Comparison of ENCODE assay signal across 2 cellular contexts in the genomic region with DNA sequence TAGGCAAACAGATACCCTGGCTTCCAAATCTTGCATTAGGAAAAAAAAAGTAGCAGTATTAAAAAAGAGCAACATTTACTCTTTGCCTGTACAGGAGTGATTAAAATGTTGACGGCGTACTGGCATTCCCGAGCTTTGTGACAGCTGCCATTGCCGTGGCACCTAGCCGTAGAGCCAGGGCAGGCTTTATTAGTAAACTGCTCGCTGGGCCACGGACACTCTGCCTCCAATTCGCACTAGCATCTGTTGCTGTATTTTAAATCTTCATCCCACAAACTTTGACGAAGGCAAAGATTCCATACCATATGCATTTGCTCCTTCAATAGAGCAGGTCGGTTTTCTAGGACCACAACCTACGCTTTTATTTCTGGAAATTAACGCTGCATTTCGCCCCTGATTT.
TF ChIP-seq lines count a peak whose summit lies in the region.

No MANE protein-coding gene starts in this region.

TF ChIP-seq in GM23338, 12 proteins besides CTCF, POLR2A, EP300 and RAD21:
- TF ChIP-seq ZNF114 (CRISPR knock-in tag; IDR thresholded peaks at IDR 0.05) = no peak
- no peak for TF ChIP-seq ZNF331 (CRISPR knock-in tag; IDR thresholded peaks at IDR 0.05; ENCODE audit: low read depth)
- TF ChIP-seq, protein P1, sequence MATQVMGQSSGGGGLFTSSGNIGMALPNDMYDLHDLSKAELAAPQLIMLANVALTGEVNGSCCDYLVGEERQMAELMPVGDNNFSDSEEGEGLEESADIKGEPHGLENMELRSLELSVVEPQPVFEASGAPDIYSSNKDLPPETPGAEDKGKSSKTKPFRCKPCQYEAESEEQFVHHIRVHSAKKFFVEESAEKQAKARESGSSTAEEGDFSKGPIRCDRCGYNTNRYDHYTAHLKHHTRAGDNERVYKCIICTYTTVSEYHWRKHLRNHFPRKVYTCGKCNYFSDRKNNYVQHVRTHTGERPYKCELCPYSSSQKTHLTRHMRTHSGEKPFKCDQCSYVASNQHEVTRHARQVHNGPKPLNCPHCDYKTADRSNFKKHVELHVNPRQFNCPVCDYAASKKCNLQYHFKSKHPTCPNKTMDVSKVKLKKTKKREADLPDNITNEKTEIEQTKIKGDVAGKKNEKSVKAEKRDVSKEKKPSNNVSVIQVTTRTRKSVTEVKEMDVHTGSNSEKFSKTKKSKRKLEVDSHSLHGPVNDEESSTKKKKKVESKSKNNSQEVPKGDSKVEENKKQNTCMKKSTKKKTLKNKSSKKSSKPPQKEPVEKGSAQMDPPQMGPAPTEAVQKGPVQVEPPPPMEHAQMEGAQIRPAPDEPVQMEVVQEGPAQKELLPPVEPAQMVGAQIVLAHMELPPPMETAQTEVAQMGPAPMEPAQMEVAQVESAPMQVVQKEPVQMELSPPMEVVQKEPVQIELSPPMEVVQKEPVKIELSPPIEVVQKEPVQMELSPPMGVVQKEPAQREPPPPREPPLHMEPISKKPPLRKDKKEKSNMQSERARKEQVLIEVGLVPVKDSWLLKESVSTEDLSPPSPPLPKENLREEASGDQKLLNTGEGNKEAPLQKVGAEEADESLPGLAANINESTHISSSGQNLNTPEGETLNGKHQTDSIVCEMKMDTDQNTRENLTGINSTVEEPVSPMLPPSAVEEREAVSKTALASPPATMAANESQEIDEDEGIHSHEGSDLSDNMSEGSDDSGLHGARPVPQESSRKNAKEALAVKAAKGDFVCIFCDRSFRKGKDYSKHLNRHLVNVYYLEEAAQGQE (IDR thresholded peaks at IDR 0.05; ENCODE audit: unreplicated experiment) = no peak
- TF ChIP-seq CREB1 (CRISPR knock-in tag; IDR thresholded peaks at IDR 0.05; ENCODE audit: low read depth) = no peak
- no peak for TF ChIP-seq EZH2 (IDR thresholded peaks at IDR 0.05; ENCODE audit: low read depth, unreplicated experiment)
- no peak for TF ChIP-seq STAT1 (IDR thresholded peaks at IDR 0.05; ENCODE audit: unreplicated experiment)
- TF ChIP-seq EZH2phosphoT487 (IDR thresholded peaks at IDR 0.05; ENCODE audit: unreplicated experiment) = no peak
- no peak for TF ChIP-seq NANOG (IDR thresholded peaks at IDR 0.05; ENCODE audit: borderline replicate concordance)

TF ChIP-seq in IMR-90, 13 proteins besides CTCF, POLR2A, EP300 and RAD21:
- TF ChIP-seq FOS (IDR thresholded peaks at IDR 0.05; ENCODE audit: low read depth, low read length) (no peak), SMC3 (IDR thresholded peaks at IDR 0.05; ENCODE audit: low read depth, low read length) (no peak), ELK1 (IDR thresholded peaks at IDR 0.05; ENCODE audit: borderline replicate concordance, low read depth, low read length) (no peak), CEBPB (IDR thresholded peaks at IDR 0.05; ENCODE audit: low read depth, low read length) (no peak), RFX5 (IDR thresholded peaks at IDR 0.05; ENCODE audit: low read depth, low read length) (no peak), MAFK (IDR thresholded peaks at IDR 0.05; ENCODE audit: low read depth, low read length) (no peak), CHD1 (IDR thresholded peaks at IDR 0.05; ENCODE audit: low read depth, low read length) (no peak), MAZ (IDR thresholded peaks at IDR 0.05; ENCODE audit: borderline replicate concordance, low read depth, low read length) (no peak), RCOR1 (IDR thresholded peaks at IDR 0.05; ENCODE audit: insufficient replicate concordance, low read length) (no peak), NFE2L2 (IDR thresholded peaks at IDR 0.05; ENCODE audit: low read depth, low read length) (no peak), BHLHE40 (IDR thresholded peaks at IDR 0.05; ENCODE audit: low read depth, low read length) (no peak), MXI1 (IDR thresholded peaks at IDR 0.05; ENCODE audit: borderline replicate concordance, low read depth, low read length) (no peak)
- TF ChIP-seq, protein P2, sequence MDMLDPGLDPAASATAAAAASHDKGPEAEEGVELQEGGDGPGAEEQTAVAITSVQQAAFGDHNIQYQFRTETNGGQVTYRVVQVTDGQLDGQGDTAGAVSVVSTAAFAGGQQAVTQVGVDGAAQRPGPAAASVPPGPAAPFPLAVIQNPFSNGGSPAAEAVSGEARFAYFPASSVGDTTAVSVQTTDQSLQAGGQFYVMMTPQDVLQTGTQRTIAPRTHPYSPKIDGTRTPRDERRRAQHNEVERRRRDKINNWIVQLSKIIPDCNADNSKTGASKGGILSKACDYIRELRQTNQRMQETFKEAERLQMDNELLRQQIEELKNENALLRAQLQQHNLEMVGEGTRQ (IDR thresholded peaks at IDR 0.05; ENCODE audit: low read depth, low read length) = no peak
